Comparison of ENCODE assay signal across 11 cellular contexts in the genomic region with DNA sequence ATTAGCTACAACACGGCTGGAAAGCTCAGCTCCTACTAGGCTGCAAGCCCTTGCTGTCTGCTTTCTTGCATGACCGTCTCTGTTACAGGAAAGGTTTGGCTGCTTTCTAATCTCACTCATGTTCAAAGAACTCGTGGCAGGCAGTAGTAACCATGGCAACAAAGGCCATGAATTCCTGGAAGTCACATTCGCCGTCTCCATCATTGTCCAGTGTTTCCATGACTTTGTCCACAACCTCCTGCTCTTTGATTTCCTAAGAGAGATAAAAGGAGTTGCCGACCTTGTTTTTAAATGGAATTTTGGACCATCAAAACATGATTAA. TPM values are rescaled to one million over a fixed set of nuclear protein-coding genes. Genes with fewer than 3 reads are reported as not detected.
A peak's percentile ranks its signal among the peaks of the same experiment; 100 is the strongest.
DNase-seq lines count a peak whose midpoint lies in the region; ATAC-seq and TF ChIP-seq lines count a peak whose summit lies in the region.
"Had no signal": no experiment of that assay in that cellular context is flagged by ENCODE, and none has a peak within 500 bp of the region (broad histone marks: within the 10 kb centered on the region; RNA-seq: fewer than 3 reads in every experiment).

No MANE protein-coding gene starts in this region.

- peak; percentile 66 for DNase-seq in SK-N-SH
- peak; percentile 91 for DNase-seq in fibroblast of peridontal ligament (ENCODE audit: extremely low read depth)
- DNase-seq in stimulated activated CD8-positive, alpha-beta memory T cell treated with anti-CD3 and anti-CD28 coated beads, Interleukin-4, amount 100 ng/mL, for 48 hours = no peak
- DNase-seq in activated T-cell treated with anti-CD3 and anti-CD28 coated beads, Interleukin-2, amount 50 U/mL, for 1 hour = no peak
- no peak for DNase-seq in activated T-cell treated with anti-CD3 and anti-CD28 coated beads, Interleukin-2, amount 50 U/mL, for 4 hours
- no peak for DNase-seq in sigmoid colon
- DNase-seq: activated effector memory CD4-positive, alpha-beta T cell treated with Interleukin-2 at 50 U/mL for 16 hours; immature natural killer cell had no signal

- H3K9ac ChIP-seq in BLaER1 = no peak overlapping the region
- H3K9ac ChIP-seq in SK-N-SH = peak overlapping the region; percentile 29
- H3K9ac ChIP-seq: KMS-11 had no signal

- 22% methylated on average over 6 of the region's 6 CpGs for WGBS in SK-N-SH (ENCODE audit: low lambda C conversion rate)
- WGBS in sigmoid colon, 2 donors = 43 to 44% methylated on average over 6 of the region's 6 CpGs

- H3K9me3 Mint-ChIP-seq in nephron = peaks cover 7% of the 10 kb centered on the region
- no peaks in the 10 kb centered on the region for H3K9me3 Mint-ChIP-seq in activated T-cell treated with anti-CD3 and anti-CD28 coated beads, Interleukin-2, amount 50 U/mL, for 4 hours

- peak overlapping the region; percentile 31 for H2AFZ ChIP-seq in SK-N-SH (ENCODE audit: low read depth)

- no peak overlapping the region for H3K27ac ChIP-seq in BLaER1
- peak overlapping the region; percentile 6 to 58; a peak in 2 of 4 replicates for H3K27ac ChIP-seq in SK-N-SH (ENCODE audit: low read depth in 2 of 2, low read length in 1 of 2)
- H3K27ac ChIP-seq in sigmoid colon = peak overlapping the region in 1 of 4 donors; percentile 53
- H3K27ac ChIP-seq: KMS-11 had no signal

- peak overlapping the region; percentile 45 to 89 (median 70) for H3K27ac Mint-ChIP-seq in nephron

- no peak for TF ChIP-seq POLR2A in sigmoid colon (IDR thresholded peaks at IDR 0.05)

- TF ChIP-seq RAD21 in SK-N-SH (IDR thresholded peaks at IDR 0.05; ENCODE audit: low read length) = no peak

- H4K20me1 ChIP-seq in BLaER1 (no peaks in the 10 kb centered on the region), SK-N-SH (ENCODE audit: insufficient read depth) (no peaks in the 10 kb centered on the region)

- H3K4me3 ChIP-seq in BLaER1 (no peak overlapping the region), SK-N-SH (ENCODE audit: low read depth in 2 of 2, low read length in 1 of 2) (no peak overlapping the region), sigmoid colon (no peak overlapping the region)

- no peak for TF ChIP-seq EP300 in SK-N-SH (IDR thresholded peaks at IDR 0.05; ENCODE audit: borderline replicate concordance in 1 of 2, low read depth in 1 of 2, low read length in 1 of 2)
- no peak for TF ChIP-seq EP300 in sigmoid colon (IDR thresholded peaks at IDR 0.05)

- CTCF ChIA-PET in SK-N-SH (lab: Yijun Ruan, JAX) = no interaction called here

- H3K9me2 ChIP-seq in SK-N-SH = no peaks in the 10 kb centered on the region

- no peak for ATAC-seq in activated T-cell treated with anti-CD3 and anti-CD28 coated beads, Interleukin-2, amount 50 U/mL, for 4 hours

- H3K27me3 Mint-ChIP-seq in nephron (ENCODE audit: low read depth) = peaks cover 3% of the 10 kb centered on the region
- no peaks in the 10 kb centered on the region for H3K27me3 Mint-ChIP-seq in activated T-cell treated with anti-CD3 and anti-CD28 coated beads, Interleukin-2, amount 50 U/mL, for 4 hours (ENCODE audit: low read depth)

- no peaks in the 10 kb centered on the region for H3K36me3 Mint-ChIP-seq in nephron (ENCODE audit: low read depth)
- H3K36me3 Mint-ChIP-seq in activated T-cell treated with anti-CD3 and anti-CD28 coated beads, Interleukin-2, amount 50 U/mL, for 4 hours (ENCODE audit: insufficient read depth) = no peaks in the 10 kb centered on the region

- H3K79me2 ChIP-seq in SK-N-SH (ENCODE audit: insufficient read depth) = no peaks in the 10 kb centered on the region

- H3K9me3 ChIP-seq in BLaER1 (peaks cover 41% of the 10 kb centered on the region), SK-N-SH (no peaks in the 10 kb centered on the region), sigmoid colon (no peaks in the 10 kb centered on the region)

- H3K27me3 ChIP-seq in BLaER1 (no peaks in the 10 kb centered on the region), SK-N-SH (ENCODE audit: insufficient read depth) (no peaks in the 10 kb centered on the region), sigmoid colon (no peaks in the 10 kb centered on the region)

- H3K4me1 ChIP-seq in BLaER1 (peaks cover 14% of the 10 kb centered on the region), SK-N-SH (ENCODE audit: control insufficient read depth in 1 of 2, insufficient read depth in 2 of 2, low read depth in 1 of 2, low read length in 1 of 2) (peaks cover 7 to 21% of the 10 kb centered on the region in 2 experiments), sigmoid colon (peaks cover 0 to 12% (median 10%) of the 10 kb centered on the region in 4 donors)

- no peaks in the 10 kb centered on the region for H3F3A ChIP-seq in SK-N-SH (replicated peaks; ENCODE audit: insufficient read depth)

- intact Hi-C loops in sigmoid colon (cut with DNase I) = no loop called here

- H3K4me2 ChIP-seq in BLaER1 = 0 out of 2 replicates have a peak overlapping the region, but pooled peaks have one; percentile 4
- peak overlapping the region; percentile 13 for H3K4me2 ChIP-seq in SK-N-SH
- H3K4me2 ChIP-seq: KMS-11 had no signal

- TF ChIP-seq CTCF in SK-N-SH (IDR thresholded peaks at IDR 0.05) = no peak
- TF ChIP-seq CTCF in nephron (IDR thresholded peaks at IDR 0.05; ENCODE audit: unreplicated experiment in 3 of 3) = no peak
- TF ChIP-seq CTCF in sigmoid colon (IDR thresholded peaks at IDR 0.05) = no peak

- POLR2A ChIA-PET in SK-N-SH (lab: Yijun Ruan, JAX) = no interaction called here

- H3K4me3 Mint-ChIP-seq in nephron = no peak overlapping the region
- H3K4me3 Mint-ChIP-seq in activated T-cell treated with anti-CD3 and anti-CD28 coated beads, Interleukin-2, amount 50 U/mL, for 4 hours = no peak overlapping the region
- H3K4me3 Mint-ChIP-seq: immature natural killer cell had no signal

- H3K36me3 ChIP-seq in BLaER1 (no peaks in the 10 kb centered on the region), SK-N-SH (replicated peaks in 1 of 2; ENCODE audit: control insufficient read depth in 1 of 2, insufficient read depth in 2 of 2, low read length in 1 of 2) (no peaks in the 10 kb centered on the region), sigmoid colon (no peaks in the 10 kb centered on the region)

- H3K4me1 Mint-ChIP-seq in nephron = peaks cover 33% of the 10 kb centered on the region
- peaks cover 5% of the 10 kb centered on the region for H3K4me1 Mint-ChIP-seq in activated T-cell treated with anti-CD3 and anti-CD28 coated beads, Interleukin-2, amount 50 U/mL, for 4 hours (ENCODE audit: low read depth)

TF ChIP-seq in SK-N-SH, 30 proteins besides CTCF, POLR2A, EP300 and RAD21 (continues in another document):
- TF ChIP-seq, protein P1, sequence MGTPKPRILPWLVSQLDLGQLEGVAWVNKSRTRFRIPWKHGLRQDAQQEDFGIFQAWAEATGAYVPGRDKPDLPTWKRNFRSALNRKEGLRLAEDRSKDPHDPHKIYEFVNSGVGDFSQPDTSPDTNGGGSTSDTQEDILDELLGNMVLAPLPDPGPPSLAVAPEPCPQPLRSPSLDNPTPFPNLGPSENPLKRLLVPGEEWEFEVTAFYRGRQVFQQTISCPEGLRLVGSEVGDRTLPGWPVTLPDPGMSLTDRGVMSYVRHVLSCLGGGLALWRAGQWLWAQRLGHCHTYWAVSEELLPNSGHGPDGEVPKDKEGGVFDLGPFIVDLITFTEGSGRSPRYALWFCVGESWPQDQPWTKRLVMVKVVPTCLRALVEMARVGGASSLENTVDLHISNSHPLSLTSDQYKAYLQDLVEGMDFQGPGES (IDR thresholded peaks at IDR 0.05; ENCODE audit: low read depth, low read length) = no peak
- TF ChIP-seq GABPA (IDR thresholded peaks at IDR 0.05; ENCODE audit: low read depth) (no peak), RFX5 (IDR thresholded peaks at IDR 0.05; ENCODE audit: low read length) (peak; percentile 44; the same call in 1 of the 2 replicates), YY1 (IDR thresholded peaks at IDR 0.05; ENCODE audit: low read depth) (no peak), USF1 (IDR thresholded peaks at IDR 0.05; ENCODE audit: borderline replicate concordance, low read depth) (peak; percentile 66; the same call in 1 of the 2 replicates), MAX (IDR thresholded peaks at IDR 0.05; ENCODE audit: low read depth) (peak; percentile 67; the same call in 1 of the 2 replicates)

RNA-seq across cellular contexts. Expression of gene S100B, which starts 5.7 kb away (rescaled TPM):
- polyA plus RNA-seq in SK-N-SH (2012; rRNA removed) (0.12 and 0.24 TPM in 2 replicates), sigmoid colon (10 to 100 TPM; 14.3 to 23.7 (median 20.4) TPM)
- 0.62 and 0.72 TPM in 2 replicates for polyA plus RNA-seq in SK-N-SH (2012; cell fraction: cytosol; rRNA removed)
- not detected in 2 replicates for polyA plus RNA-seq in SK-N-SH (2012; cell fraction: nucleus; rRNA removed)
- under 1 TPM in 2 of 3 donors, not detected in 1; 0.53 to 0.55 TPM for total RNA-seq in activated T-cell treated with anti-CD3 and anti-CD28 coated beads, Interleukin-2, amount 50 U/mL, for 4 hours
- total RNA-seq in sigmoid colon = 100 to 1,000 TPM in 1 of 4 donors, 10 to 100 TPM in 3; 28.5 to 126 (median 41.0) TPM

RNA-seq across cellular contexts. Expression of gene PRMT2, which starts 36.3 kb away (rescaled TPM):
- 274 and 278 TPM in 2 replicates for polyA plus RNA-seq in SK-N-SH (2012; rRNA removed)
- 224 and 249 TPM in 2 replicates for polyA plus RNA-seq in SK-N-SH (2012; cell fraction: cytosol; rRNA removed)
- 250 and 278 TPM in 2 replicates for polyA plus RNA-seq in SK-N-SH (2012; cell fraction: nucleus; rRNA removed)
- total RNA-seq in activated T-cell treated with anti-CD3 and anti-CD28 coated beads, Interleukin-2, amount 50 U/mL, for 4 hours = 10 to 100 TPM; 24.4 to 25.3 (median 24.7) TPM
- total RNA-seq in sigmoid colon = 100 to 1,000 TPM in 3 of 4 donors, 10 to 100 TPM in 1; 85.7 to 128 (median 109) TPM
- 10 to 100 TPM; 68.0 to 96.1 (median 90.4) TPM for polyA plus RNA-seq in sigmoid colon

Comparison
In these comparisons a context has a peak if more than half of its experiments do, and no peak if none do; other contexts are left out.
1. DNase-seq: peak in SK-N-SH (single experiment) and fibroblast of peridontal ligament (single experiment); none in stimulated activated CD8-positive, alpha-beta memory T cell treated with anti-CD3 and anti-CD28 coated beads, Interleukin-4, amount 100 ng/mL, for 48 hours (single experiment), activated T-cell treated with anti-CD3 and anti-CD28 coated beads, Interleukin-2, amount 50 U/mL, for 1 hour (single experiment), activated T-cell treated with anti-CD3 and anti-CD28 coated beads, Interleukin-2, amount 50 U/mL, for 4 hours (single experiment) and sigmoid colon (single experiment).
2. RNA of gene S100B, which starts 5.7 kb away (total RNA-seq): 28.5 to 126 TPM in sigmoid colon; 0.53 to 0.55 TPM in activated T-cell treated with anti-CD3 and anti-CD28 coated beads, Interleukin-2, amount 50 U/mL, for 4 hours; every median in the first group is over 10 times any median in the second.